In genomic region chr5:71631070-71631469, GRCh38 we compare ENCODE assay signal across 18 cellular contexts.
"Had no signal": no experiment of that assay in that cellular context is flagged by ENCODE, and none has a peak within 500 bp of the region (broad histone marks: within the 10 kb centered on the region; RNA-seq: fewer than 3 reads in every experiment).

No MANE protein-coding gene starts in this region.

- H3K4me3 Mint-ChIP-seq: memory B cell, natural killer cell had no signal

- H3K27me3 ChIP-seq: dorsolateral prefrontal cortex, gastrocnemius medialis, left lung, tibial artery, vagina had no signal

- H3K9me3 Mint-ChIP-seq: natural killer cell had no signal

- H3K9me3 ChIP-seq: gastrocnemius medialis, left lung, psoas muscle, tibial artery, vagina had no signal

- H3K27me3 Mint-ChIP-seq: memory B cell had no signal

- ATAC-seq: gastrocnemius medialis, left lung, natural killer cell, psoas muscle had no signal

- H3K27ac ChIP-seq: dorsolateral prefrontal cortex, gastrocnemius medialis, left lung, psoas muscle, tibial artery, vagina had no signal

- DNase-seq: activated CD4-positive, alpha-beta T cell treated with anti-CD3 and anti-CD28 coated beads for 1 hour; activated CD4-positive, alpha-beta T cell treated with anti-CD3 and anti-CD28 coated beads, Interleukin-2, amount 50 U/mL, for 4 hours; activated naive CD4-positive, alpha-beta T cell; activated T-cell treated with anti-CD3 and anti-CD28 coated beads for 4 hours; aorta; dorsolateral prefrontal cortex; erythroblast; gastrocnemius medialis; left lung; natural killer cell; nucleus accumbens; psoas muscle; stimulated activated CD4-positive, alpha-beta T cell treated with anti-CD3 and anti-CD28 coated beads, Interleukin-12 subunit alpha, Interleukin-12 subunit beta, amount 100 ng/mL, for 4 hours; stimulated activated CD4-positive, alpha-beta T cell treated with anti-CD3 and anti-CD28 coated beads, Interleukin-2, amount 100 ng/mL, for 24 hours; T-helper 9 cell; tibial artery had no signal

- H3K27ac Mint-ChIP-seq: natural killer cell had no signal

- H3K4me1 ChIP-seq: gastrocnemius medialis, left lung, psoas muscle, tibial artery, vagina had no signal

- H3K4me3 ChIP-seq: dorsolateral prefrontal cortex, gastrocnemius medialis, left lung, psoas muscle, tibial artery, vagina had no signal
